ENCODE assay signal across 1 cellular context in genomic region chrX:64977830-64978229, GRCh38.
TF ChIP-seq lines count a peak whose summit lies in the region.

No MANE protein-coding gene starts in this region.

TF ChIP-seq in K562, 482 proteins besides CTCF, POLR2A, EP300 and RAD21:
- TF ChIP-seq TGIF2 (CRISPR knock-in tag; IDR thresholded peaks at IDR 0.05) (no peak), KLF6 (CRISPR knock-in tag; IDR thresholded peaks at IDR 0.05; ENCODE audit: borderline replicate concordance) (no peak), ZNF699 (CRISPR knock-in tag; IDR thresholded peaks at IDR 0.05; ENCODE audit: insufficient replicate concordance) (no peak), DACH1 (IDR thresholded peaks at IDR 0.05; ENCODE audit: partially characterized antibody) (no peak), FOSL1 (tag; conservative IDR thresholded peaks at IDR 0.05) (peak; percentile 38; the same call in 1 of the 2 replicates), ZNF175 (CRISPR knock-in tag; IDR thresholded peaks at IDR 0.05; ENCODE audit: low read depth) (no peak)
- TF ChIP-seq, protein P1, sequence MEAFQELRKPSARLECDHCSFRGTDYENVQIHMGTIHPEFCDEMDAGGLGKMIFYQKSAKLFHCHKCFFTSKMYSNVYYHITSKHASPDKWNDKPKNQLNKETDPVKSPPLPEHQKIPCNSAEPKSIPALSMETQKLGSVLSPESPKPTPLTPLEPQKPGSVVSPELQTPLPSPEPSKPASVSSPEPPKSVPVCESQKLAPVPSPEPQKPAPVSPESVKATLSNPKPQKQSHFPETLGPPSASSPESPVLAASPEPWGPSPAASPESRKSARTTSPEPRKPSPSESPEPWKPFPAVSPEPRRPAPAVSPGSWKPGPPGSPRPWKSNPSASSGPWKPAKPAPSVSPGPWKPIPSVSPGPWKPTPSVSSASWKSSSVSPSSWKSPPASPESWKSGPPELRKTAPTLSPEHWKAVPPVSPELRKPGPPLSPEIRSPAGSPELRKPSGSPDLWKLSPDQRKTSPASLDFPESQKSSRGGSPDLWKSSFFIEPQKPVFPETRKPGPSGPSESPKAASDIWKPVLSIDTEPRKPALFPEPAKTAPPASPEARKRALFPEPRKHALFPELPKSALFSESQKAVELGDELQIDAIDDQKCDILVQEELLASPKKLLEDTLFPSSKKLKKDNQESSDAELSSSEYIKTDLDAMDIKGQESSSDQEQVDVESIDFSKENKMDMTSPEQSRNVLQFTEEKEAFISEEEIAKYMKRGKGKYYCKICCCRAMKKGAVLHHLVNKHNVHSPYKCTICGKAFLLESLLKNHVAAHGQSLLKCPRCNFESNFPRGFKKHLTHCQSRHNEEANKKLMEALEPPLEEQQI (IDR thresholded peaks at IDR 0.05) = no peak
